21 cellular contexts compared by ENCODE assay signal in genomic region chr1:8684590-8684989, GRCh38.
DNase-seq lines count a peak whose midpoint lies in the region; ATAC-seq, FAIRE-seq and TF ChIP-seq lines count a peak whose summit lies in the region.
"Had no signal": no experiment of that assay in that cellular context is flagged by ENCODE, and none has a peak within 500 bp of the region (broad histone marks: within the 10 kb centered on the region; RNA-seq: fewer than 3 reads in every experiment).

No MANE protein-coding gene starts in this region.

- H3K4me1 ChIP-seq in HepG2 (ENCODE audit: insufficient read depth, low read length) (peaks cover 60% of the 10 kb centered on the region), right lobe of liver (peaks cover 0 to 6% (median 0%) of the 10 kb centered on the region in 4 donors)

- H3K79me2 ChIP-seq in HepG2 (ENCODE audit: insufficient read depth, low read length), result peaks cover 99% of the 10 kb centered on the region

- intact Hi-C loops in HepG2 (cut with micrococcal nuclease; ENCODE audit: unreplicated experiment) (no loop called here), right lobe of liver (cut with DNase I) (no loop called here), dorsolateral prefrontal cortex (cut with DNase I) (no loop called here)
- intact Hi-C loops in activated T-helper 2 cell treated with anti-CD3 and anti-CD28 coated beads, Interferon-gamma antibody, Interleukin-2, Interleukin-4, amounts not matched to agents 10 μg/mL and 5 μg/mL and 100 μg/mL, durations not matched to agents 14 hours and 24 hours and 36 hours (cut with micrococcal nuclease), result loop anchor here (5.0 kb wide), 1 partner anchor 157 kb away; no protein-coding TSS in a partner anchor

- TF ChIP-seq EP300 in HepG2 (IDR thresholded peaks at IDR 0.05; ENCODE audit: low read depth in 2 of 2, low read length in 2 of 2) (no peak), HepG2 (CRISPR knock-in tag; IDR thresholded peaks at IDR 0.05; ENCODE audit: borderline replicate concordance) (no peak)

- H3K27me3 Mint-ChIP-seq in activated T-helper 2 cell treated with anti-CD3 and anti-CD28 coated beads, Interferon-gamma antibody, Interleukin-2, Interleukin-4, amounts not matched to agents 10 μg/mL and 5 μg/mL and 100 μg/mL, durations not matched to agents 14 hours and 24 hours and 36 hours (ENCODE audit: low read depth), result no peaks in the 10 kb centered on the region
- H3K27me3 Mint-ChIP-seq in glutamatergic neuron (ENCODE audit: unreplicated experiment), result peaks cover 2% of the 10 kb centered on the region
- H3K27me3 Mint-ChIP-seq in type B pancreatic cell, result no peaks in the 10 kb centered on the region
- no peaks in the 10 kb centered on the region for H3K27me3 Mint-ChIP-seq in natural killer cell treated with Interleukin-12 subunit alpha and Interleukin-12 subunit beta and Interleukin-15 and Interleukin-18, amount 100 ng/mL, for 72 hours

- CTCF ChIA-PET in HepG2 (lab: Yijun Ruan, JAX; ENCODE audit: low intra/inter-chr PET ratio, low total read pairs), result no interaction called here

- H3K9me3 Mint-ChIP-seq in activated T-helper 2 cell treated with anti-CD3 and anti-CD28 coated beads, Interferon-gamma antibody, Interleukin-2, Interleukin-4, amounts not matched to agents 10 μg/mL and 5 μg/mL and 100 μg/mL, durations not matched to agents 14 hours and 24 hours and 36 hours, result no peaks in the 10 kb centered on the region
- H3K9me3 Mint-ChIP-seq in glutamatergic neuron (ENCODE audit: unreplicated experiment) (peaks cover 4% of the 10 kb centered on the region), type B pancreatic cell (no peaks in the 10 kb centered on the region)
- no peaks in the 10 kb centered on the region for H3K9me3 Mint-ChIP-seq in natural killer cell treated with Interleukin-12 subunit alpha and Interleukin-12 subunit beta and Interleukin-15 and Interleukin-18, amount 100 ng/mL, for 72 hours
- H3K9me3 Mint-ChIP-seq: CD8-positive, alpha-beta T cell had no signal

- no peak overlapping the region for H3K4me3 ChIP-seq in HepG2 (replicated peaks in 1 of 3; ENCODE audit: insufficient read depth in 1 of 3, low read depth in 2 of 3, low read length in 3 of 3)
- H3K4me3 ChIP-seq in right lobe of liver, result no peak overlapping the region
- no peak overlapping the region for H3K4me3 ChIP-seq in dorsolateral prefrontal cortex

- TF ChIP-seq POLR2A in HepG2 (IDR thresholded peaks at IDR 0.05; ENCODE audit: insufficient read depth in 1 of 2, low read depth in 2 of 2, low read length in 2 of 2) (no peak), right lobe of liver (IDR thresholded peaks at IDR 0.05) (no peak)

- BruUV-seq in HepG2 (replicated peaks; lab: Mats Ljungman, UMichigan), result no TSS peak

- H3K27ac ChIP-seq in HepG2 (ENCODE audit: extremely low read length, insufficient read depth, low read length), result no peak overlapping the region
- H3K27ac ChIP-seq in right lobe of liver, result no peak overlapping the region
- H3K27ac ChIP-seq in dorsolateral prefrontal cortex, result peak overlapping the region in 1 of 59 donors; percentile 6

- DNase-seq in HepG2 (ENCODE audit: low spot score) (no peak), right lobe of liver (no peak), glutamatergic neuron (no peak), type B pancreatic cell (ENCODE audit: extremely low spot score, unreplicated experiment) (no peak), dorsolateral prefrontal cortex (no peak)
- no peak for DNase-seq in activated T-helper 2 cell treated with anti-CD3 and anti-CD28 coated beads, Interferon-gamma antibody, Interleukin-2, Interleukin-4, amounts not matched to agents 10 μg/mL and 5 μg/mL and 100 μg/mL, durations not matched to agents 14 hours and 24 hours and 36 hours (ENCODE audit: low spot score)
- no peak for DNase-seq in stimulated activated naive CD4-positive, alpha-beta T cell (lab: John Stamatoyannopoulos, UW)
- DNase-seq in natural killer cell treated with Interleukin-12 subunit alpha and Interleukin-12 subunit beta and Interleukin-15 and Interleukin-18, amount 100 ng/mL, for 72 hours (ENCODE audit: low spot score), result no peak
- DNase-seq: ACHN; CD8-positive, alpha-beta T cell; HCEC 1CT; KBM-7; NCI-H1436 treated with DMSO at 0.1 percent for 48 hours; NCI-H2081; NCI-H2227 treated with DMSO at 0.1 percent for 48 hours; NCI-H524 treated with DMSO at 0.1 percent for 48 hours; SHP77 had no signal

- no peak overlapping the region for H3K4me3 Mint-ChIP-seq in activated T-helper 2 cell treated with anti-CD3 and anti-CD28 coated beads, Interferon-gamma antibody, Interleukin-2, Interleukin-4, amounts not matched to agents 10 μg/mL and 5 μg/mL and 100 μg/mL, durations not matched to agents 14 hours and 24 hours and 36 hours (ENCODE audit: low read depth)
- H3K4me3 Mint-ChIP-seq in glutamatergic neuron (ENCODE audit: unreplicated experiment), result peak overlapping the region; percentile 43
- peak overlapping the region; percentile 54 for H3K4me3 Mint-ChIP-seq in type B pancreatic cell
- no peak overlapping the region for H3K4me3 Mint-ChIP-seq in natural killer cell treated with Interleukin-12 subunit alpha and Interleukin-12 subunit beta and Interleukin-15 and Interleukin-18, amount 100 ng/mL, for 72 hours
- H3K4me3 Mint-ChIP-seq: CD8-positive, alpha-beta T cell had no signal

- H3K4me2 ChIP-seq in HepG2 (ENCODE audit: low read depth, low read length), result no peak overlapping the region

- in situ Hi-C loops in HepG2 (cut with HindIII; ENCODE audit: extremely low pct_ligation_motif_present, low pct_unique_long_range_greater_than_20kb), result no loop called here

- H3K36me3 Mint-ChIP-seq in activated T-helper 2 cell treated with anti-CD3 and anti-CD28 coated beads, Interferon-gamma antibody, Interleukin-2, Interleukin-4, amounts not matched to agents 10 μg/mL and 5 μg/mL and 100 μg/mL, durations not matched to agents 14 hours and 24 hours and 36 hours (ENCODE audit: low read depth), result peaks cover 31% of the 10 kb centered on the region
- H3K36me3 Mint-ChIP-seq in glutamatergic neuron (ENCODE audit: unreplicated experiment) (no peaks in the 10 kb centered on the region), type B pancreatic cell (peaks cover 9% of the 10 kb centered on the region)
- no peaks in the 10 kb centered on the region for H3K36me3 Mint-ChIP-seq in natural killer cell treated with Interleukin-12 subunit alpha and Interleukin-12 subunit beta and Interleukin-15 and Interleukin-18, amount 100 ng/mL, for 72 hours
- H3K36me3 Mint-ChIP-seq: CD8-positive, alpha-beta T cell had no signal

- H2AFZ ChIP-seq in HepG2 (ENCODE audit: low read length), result no peak overlapping the region

- H3K27ac Mint-ChIP-seq in activated T-helper 2 cell treated with anti-CD3 and anti-CD28 coated beads, Interferon-gamma antibody, Interleukin-2, Interleukin-4, amounts not matched to agents 10 μg/mL and 5 μg/mL and 100 μg/mL, durations not matched to agents 14 hours and 24 hours and 36 hours, result peak overlapping the region; percentile 71
- H3K27ac Mint-ChIP-seq in glutamatergic neuron (ENCODE audit: unreplicated experiment) (peak overlapping the region; percentile 55), type B pancreatic cell (no peak overlapping the region)
- H3K27ac Mint-ChIP-seq in natural killer cell treated with Interleukin-12 subunit alpha and Interleukin-12 subunit beta and Interleukin-15 and Interleukin-18, amount 100 ng/mL, for 72 hours, result no peak overlapping the region
- H3K27ac Mint-ChIP-seq: CD8-positive, alpha-beta T cell had no signal

- POLR2A ChIA-PET in HepG2 (lab: Yijun Ruan, JAX), result interaction anchor here (2.0 kb wide), 1 partner anchor 19 kb away, joined by 5 read pairs; no protein-coding TSS in a partner anchor

- peaks cover 26% of the 10 kb centered on the region for H4K20me1 ChIP-seq in HepG2 (ENCODE audit: insufficient read depth, low read length)

- H3K4me1 Mint-ChIP-seq in activated T-helper 2 cell treated with anti-CD3 and anti-CD28 coated beads, Interferon-gamma antibody, Interleukin-2, Interleukin-4, amounts not matched to agents 10 μg/mL and 5 μg/mL and 100 μg/mL, durations not matched to agents 14 hours and 24 hours and 36 hours (ENCODE audit: low read depth), result peaks cover 59% of the 10 kb centered on the region
- H3K4me1 Mint-ChIP-seq in glutamatergic neuron (ENCODE audit: low read depth, unreplicated experiment), result peaks cover 43% of the 10 kb centered on the region
- H3K4me1 Mint-ChIP-seq in type B pancreatic cell (ENCODE audit: unreplicated experiment), result peaks cover 37% of the 10 kb centered on the region
- peaks cover 13 to 17% of the 10 kb centered on the region in 2 donors for H3K4me1 Mint-ChIP-seq in natural killer cell treated with Interleukin-12 subunit alpha and Interleukin-12 subunit beta and Interleukin-15 and Interleukin-18, amount 100 ng/mL, for 72 hours (ENCODE audit: low read depth in 2 of 2)

- no peak for TF ChIP-seq CTCF in HepG2 (CRISPR knock-in tag; IDR thresholded peaks at IDR 0.05)
- no peak for TF ChIP-seq CTCF in right lobe of liver (IDR thresholded peaks at IDR 0.05)
- TF ChIP-seq CTCF in glutamatergic neuron (IDR thresholded peaks at IDR 0.05; ENCODE audit: partially characterized antibody, unreplicated experiment), result no peak
- TF ChIP-seq CTCF in type B pancreatic cell (conservative IDR thresholded peaks at IDR 0.05), result no peak
- no peak for TF ChIP-seq CTCF in dorsolateral prefrontal cortex (IDR thresholded peaks at IDR 0.05 in 54 of 56, conservative IDR thresholded peaks at IDR 0.05 in 2 of 56; ENCODE audit: low read depth in 1 of 56, partially characterized antibody in 56 of 56)

- H3K36me3 ChIP-seq in HepG2 (replicated peaks in 1 of 2; ENCODE audit: control insufficient read depth in 1 of 2, insufficient read depth in 2 of 2, low read length in 2 of 2) (peaks cover 0 to 3% of the 10 kb centered on the region in 2 experiments; a peak in 1 of 5 replicates), right lobe of liver (no peaks in the 10 kb centered on the region)

- H3K27me3 ChIP-seq in HepG2 (ENCODE audit: control insufficient read depth in 1 of 2, insufficient read depth in 2 of 2, low read length in 2 of 2) (no peaks in the 10 kb centered on the region; a peak in 1 of 5 replicates), right lobe of liver (no peaks in the 10 kb centered on the region), dorsolateral prefrontal cortex (no peaks in the 10 kb centered on the region)

- 100% methylated on average over 1 of the region's 1 CpG for WGBS in HepG2 (ENCODE audit: low lambda C conversion rate)
- 100% methylated on average over 1 of the region's 1 CpG for WGBS in right lobe of liver (ENCODE audit: insufficient coverage, low coverage, low lambda C conversion rate, missing lambda C conversion rate)

- no peaks in the 10 kb centered on the region for H3K9me3 ChIP-seq in HepG2 (ENCODE audit: low read length)
- H3K9me3 ChIP-seq in right lobe of liver, result no peaks in the 10 kb centered on the region

- H3K9ac ChIP-seq in HepG2 (ENCODE audit: insufficient read depth, low read depth, low read length), result no peak overlapping the region

- ATAC-seq in HepG2 (no peak), right lobe of liver (no peak)
- no peak for ATAC-seq in natural killer cell treated with Interleukin-12 subunit alpha and Interleukin-12 subunit beta and Interleukin-15 and Interleukin-18, amount 100 ng/mL, for 72 hours
- ATAC-seq: CD8-positive, alpha-beta T cell; SK-N-SH treated with all-trans-retinoic acid at 6 μM for 48 hours had no signal

- FAIRE-seq in HepG2 (lab: Jason Lieb, UNC), result no peak
- FAIRE-seq: D721Med, HTR-8/SVneo, RCC 7860 had no signal

- no peak for TF ChIP-seq RAD21 in HepG2 (CRISPR knock-in tag; IDR thresholded peaks at IDR 0.05)

Comparison
In these comparisons a context has a peak if more than half of its experiments do, and no peak if none do; other contexts are left out.
1. H3K27ac Mint-ChIP-seq: peak in activated T-helper 2 cell treated with anti-CD3 and anti-CD28 coated beads, Interferon-gamma antibody, Interleukin-2, Interleukin-4, amounts not matched to agents 10 μg/mL and 5 μg/mL and 100 μg/mL, durations not matched to agents 14 hours and 24 hours and 36 hours (single experiment) and glutamatergic neuron (single experiment); none in type B pancreatic cell (single experiment) and natural killer cell treated with Interleukin-12 subunit alpha and Interleukin-12 subunit beta and Interleukin-15 and Interleukin-18, amount 100 ng/mL, for 72 hours (0 of 2).
2. H3K4me3 Mint-ChIP-seq: peak in glutamatergic neuron (single experiment) and type B pancreatic cell (single experiment); none in activated T-helper 2 cell treated with anti-CD3 and anti-CD28 coated beads, Interferon-gamma antibody, Interleukin-2, Interleukin-4, amounts not matched to agents 10 μg/mL and 5 μg/mL and 100 μg/mL, durations not matched to agents 14 hours and 24 hours and 36 hours (single experiment) and natural killer cell treated with Interleukin-12 subunit alpha and Interleukin-12 subunit beta and Interleukin-15 and Interleukin-18, amount 100 ng/mL, for 72 hours (single experiment).